ENCODE assay signal across 8 cellular contexts in genomic region chr2:73736855-73737779, GRCh38. TPM values are rescaled to one million over a fixed set of nuclear protein-coding genes. Genes with fewer than 3 reads are reported as not detected.
A peak's percentile ranks its signal among the peaks of the same experiment; 100 is the strongest.
DNase-seq lines count a peak whose midpoint lies in the region; ATAC-seq and TF ChIP-seq lines count a peak whose summit lies in the region.

TPRKB (minus strand) TSS chr2:73737345; CDS start chr2:73734569, 2,776 bp downstream.

- H3K27ac Mint-ChIP-seq in activated T-cell treated with anti-CD3 and anti-CD28 coated beads, Interleukin-2, amount 50 U/mL, for 24 hours = peak within 1 kb of the TSS; percentile 91

- DNase-seq in DMS153 treated with DMSO at 0.1 percent for 48 hours (lab: John Stamatoyannopoulos, UW; ENCODE audit: unreplicated experiment) (peak; percentile 88), KBM-7 (peak; percentile 99)
- peak; percentile 96 for DNase-seq in activated T-cell treated with anti-CD3 and anti-CD28 coated beads, Interleukin-2, amount 50 U/mL, for 24 hours
- peak; percentile 92 to 93 for DNase-seq in stimulated activated CD8-positive, alpha-beta memory T cell treated with anti-CD3 and anti-CD28 coated beads, Interleukin-7, amount 100 ng/mL, for 4 hours (ENCODE audit: low read depth in 2 of 2)

- peak within 1 kb of the TSS; percentile 93 for H3K4me3 Mint-ChIP-seq in activated T-cell treated with anti-CD3 and anti-CD28 coated beads, Interleukin-2, amount 50 U/mL, for 24 hours

- peak within 1 kb of the TSS; percentile 79 to 100 for H3K4me3 ChIP-seq in muscle layer of duodenum (ENCODE audit: low read depth in 1 of 2, low read length in 2 of 2)

- in situ Hi-C loops in KBM-7 (cut with MboI; ENCODE audit: low pct_unique_long_range_greater_than_20kb, low sequenced_read_pairs) = no loop called here

- peaks cover 5 to 9% of the 10 kb centered on the region in 2 donors for H3K4me1 ChIP-seq in muscle layer of duodenum (ENCODE audit: control insufficient read depth in 1 of 2, insufficient read depth in 2 of 2, low read length in 2 of 2)

- peak within 1 kb of the TSS; percentile 76 for H3K27ac ChIP-seq in muscle layer of duodenum (ENCODE audit: low read length)

- no peaks in the 10 kb centered on the region for H3K27me3 ChIP-seq in muscle layer of duodenum (ENCODE audit: low read depth, low read length)

- H3K4me1 Mint-ChIP-seq in activated T-cell treated with anti-CD3 and anti-CD28 coated beads, Interleukin-2, amount 50 U/mL, for 24 hours (ENCODE audit: low read depth) = peaks cover 22% of the 10 kb centered on the region

- H3K36me3 ChIP-seq in muscle layer of duodenum (ENCODE audit: control insufficient read depth in 1 of 2, insufficient read depth in 2 of 2, low read length in 2 of 2) = peaks cover 16 to 24% of the 10 kb centered on the region in 2 donors

- H3K9me3 Mint-ChIP-seq in activated T-cell treated with anti-CD3 and anti-CD28 coated beads, Interleukin-2, amount 50 U/mL, for 24 hours = peaks cover 7% of the 10 kb centered on the region

- H3K27me3 Mint-ChIP-seq in activated T-cell treated with anti-CD3 and anti-CD28 coated beads, Interleukin-2, amount 50 U/mL, for 24 hours = no peaks in the 10 kb centered on the region

- ATAC-seq in GM21717 (IDR thresholded peaks at IDR 0.05; ENCODE audit: unreplicated experiment) = peak; percentile 93
- ATAC-seq in esophagus mucosa = peak; percentile 99

- H3K36me3 Mint-ChIP-seq in activated T-cell treated with anti-CD3 and anti-CD28 coated beads, Interleukin-2, amount 50 U/mL, for 24 hours (ENCODE audit: low read depth) = peaks cover 55% of the 10 kb centered on the region

- H3K9me3 ChIP-seq in muscle layer of duodenum (ENCODE audit: control insufficient read depth in 1 of 2, low read length in 2 of 2) = no peaks in the 10 kb centered on the region

TF ChIP-seq in PFSK-1, 5 proteins besides CTCF, POLR2A, EP300 and RAD21:
- TF ChIP-seq FOXP2 (optimal IDR thresholded peaks at IDR 0.05; ENCODE audit: borderline replicate concordance, extremely low read depth, extremely low read length, insufficient read depth) = no peak
- peak in 1 of 2 experiments; percentile 27; a peak in 1 of 4 replicates for TF ChIP-seq REST (IDR thresholded peaks at IDR 0.05; ENCODE audit: insufficient read depth in 1 of 2, low read depth in 2 of 2, low read length in 2 of 2)
- peak; percentile 94; the same call in 1 of the 2 replicates for TF ChIP-seq TAF1 (IDR thresholded peaks at IDR 0.05; ENCODE audit: borderline replicate concordance, insufficient read depth, low read length)
- 0 out of 2 replicates have a peak, but pooled peaks have one; percentile 57 for TF ChIP-seq SIN3A (IDR thresholded peaks at IDR 0.05; ENCODE audit: borderline replicate concordance, insufficient read depth, low read length)
- peak; percentile 81 for TF ChIP-seq POLR2AphosphoS5 (IDR thresholded peaks at IDR 0.05; ENCODE audit: low read depth, low read length)

RNA-seq across cellular contexts. Expression of gene TPRKB, which starts in this region (rescaled TPM):
- polyA plus RNA-seq in PFSK-1 (2012; ENCODE audit: insufficient read length, low read depth) = 23.8 TPM
- total RNA-seq in esophagus mucosa = 28.3 TPM

Comparison
In these comparisons a context has a peak if more than half of its experiments do, and no peak if none do; other contexts are left out.
1. Peak in every context shown above with its lines: DNase-seq, ATAC-seq, H3K4me3 ChIP-seq and H3K27ac ChIP-seq.